ENCODE assay signal across 32 cellular contexts in genomic region chr6:3352678-3353077, GRCh38.
DNase-seq lines count a peak whose midpoint lies in the region; ATAC-seq, FAIRE-seq and TF ChIP-seq lines count a peak whose summit lies in the region.
"Had no signal": no experiment of that assay in that cellular context is flagged by ENCODE, and none has a peak within 500 bp of the region (broad histone marks: within the 10 kb centered on the region; RNA-seq: fewer than 3 reads in every experiment).

No MANE protein-coding gene starts in this region.

- H2AFZ ChIP-seq in GM12878 (ENCODE audit: control insufficient read depth, low read depth, low read length) (no peak overlapping the region), HepG2 (ENCODE audit: low read length) (no peak overlapping the region)

- peaks cover 7% of the 10 kb centered on the region for H3K4me1 ChIP-seq in GM12878 (ENCODE audit: control insufficient read depth, insufficient read depth, low read length)
- H3K4me1 ChIP-seq in HepG2 (ENCODE audit: insufficient read depth, low read length): peaks cover 56% of the 10 kb centered on the region

- ATAC-seq in GM12878 (no peak), HepG2 (no peak), omental fat pad (ENCODE audit: low FRiP score) (no peak)
- ATAC-seq: activated T-helper 17 cell treated with anti-CD3 and anti-CD28 coated beads, Interleukin-2, amount 50 U/mL, for 72 hours; left cardiac atrium; stimulated activated naive B cell treated with anti-CD40 and anti-IgM and Interleukin-4, amounts not matched to agents 10 μg/mL and 1 μg/mL and 100 μg/mL, for 72 hours had no signal

- peaks cover 5% of the 10 kb centered on the region for H3K36me3 Mint-ChIP-seq in type B pancreatic cell
- H3K36me3 Mint-ChIP-seq: activated naive CD4-positive, alpha-beta T cell treated with anti-CD3 and anti-CD28 coated beads, Interleukin-2, amount 50 U/mL, for 24 hours; stimulated activated naive B cell treated with anti-CD40 and anti-IgM and Interleukin-4, amounts not matched to agents 10 μg/mL and 1 μg/mL and 100 μg/mL, for 72 hours had no signal

- no peak for TF ChIP-seq EP300 in GM12878 (IDR thresholded peaks at IDR 0.05; ENCODE audit: borderline replicate concordance in 1 of 2, control insufficient read depth in 1 of 2, low read depth in 2 of 2, low read length in 2 of 2)
- no peak for TF ChIP-seq EP300 in HepG2 (IDR thresholded peaks at IDR 0.05; ENCODE audit: low read depth in 2 of 2, low read length in 2 of 2)
- no peak for TF ChIP-seq EP300 in HepG2 (CRISPR knock-in tag; IDR thresholded peaks at IDR 0.05; ENCODE audit: borderline replicate concordance)

- H3K79me2 ChIP-seq in GM12878 (ENCODE audit: control insufficient read depth, insufficient read depth, low read length) (no peaks in the 10 kb centered on the region), HepG2 (ENCODE audit: insufficient read depth, low read length) (peaks cover 41% of the 10 kb centered on the region)

- no peak overlapping the region for H3K4me2 ChIP-seq in GM12878 (ENCODE audit: control insufficient read depth, insufficient read depth)
- no peak overlapping the region for H3K4me2 ChIP-seq in HepG2 (ENCODE audit: low read depth, low read length)

- TF ChIP-seq RAD21 in GM12878 (IDR thresholded peaks at IDR 0.05; ENCODE audit: insufficient read depth, low read depth, low read length) (no peak), HepG2 (CRISPR knock-in tag; IDR thresholded peaks at IDR 0.05) (no peak)

- no peaks in the 10 kb centered on the region; a peak in 1 of 4 replicates for H3K27me3 ChIP-seq in GM12878 (replicated peaks in 1 of 2; ENCODE audit: control insufficient read depth in 2 of 2, insufficient read depth in 2 of 2, low read length in 1 of 2)
- H3K27me3 ChIP-seq in HepG2 (ENCODE audit: control insufficient read depth in 1 of 2, insufficient read depth in 2 of 2, low read length in 2 of 2): no peaks in the 10 kb centered on the region
- H3K27me3 ChIP-seq: cardiac muscle cell, esophagus squamous epithelium, uterus had no signal

- peak overlapping the region; percentile 2 for H3K27ac Mint-ChIP-seq in type B pancreatic cell
- H3K27ac Mint-ChIP-seq: activated CD4-positive, alpha-beta memory T cell treated with anti-CD3 and anti-CD28 coated beads, Interleukin-2, amount 10 ng/mL, durations not matched to agents 7 days and 5 days; activated naive CD4-positive, alpha-beta T cell treated with anti-CD3 and anti-CD28 coated beads, Interleukin-2, amount 50 U/mL, for 24 hours; activated T-helper 17 cell treated with anti-CD3 and anti-CD28 coated beads, Interleukin-2, amount 50 U/mL, for 72 hours; memory B cell; stimulated activated naive B cell treated with anti-CD40 and anti-IgM and Interleukin-4, amounts not matched to agents 10 μg/mL and 1 μg/mL and 100 μg/mL, for 72 hours had no signal

- no peaks in the 10 kb centered on the region for H3K27me3 Mint-ChIP-seq in type B pancreatic cell
- H3K27me3 Mint-ChIP-seq: activated naive CD4-positive, alpha-beta T cell treated with anti-CD3 and anti-CD28 coated beads, Interleukin-2, amount 50 U/mL, for 24 hours had no signal

- no peaks in the 10 kb centered on the region for H3K36me3 ChIP-seq in GM12878 (ENCODE audit: control insufficient read depth in 2 of 2, insufficient read depth in 2 of 2, low read length in 1 of 2)
- peaks cover 15 to 35% of the 10 kb centered on the region in 2 experiments for H3K36me3 ChIP-seq in HepG2 (replicated peaks in 1 of 2; ENCODE audit: control insufficient read depth in 1 of 2, insufficient read depth in 2 of 2, low read length in 2 of 2)
- H3K36me3 ChIP-seq: cardiac muscle cell, esophagus squamous epithelium, prostate gland, uterus had no signal

- in situ Hi-C loops in GM12878 (cut with MboI): no loop called here
- in situ Hi-C loops in HepG2 (cut with HindIII; ENCODE audit: extremely low pct_ligation_motif_present, low pct_unique_long_range_greater_than_20kb): no loop called here

- TF ChIP-seq POLR2A in GM12878 (IDR thresholded peaks at IDR 0.05; ENCODE audit: low read depth, low read length) (no peak), HepG2 (IDR thresholded peaks at IDR 0.05; ENCODE audit: insufficient read depth in 1 of 2, low read depth in 2 of 2, low read length in 2 of 2) (no peak)

- H3K4me1 Mint-ChIP-seq in type B pancreatic cell (ENCODE audit: unreplicated experiment): peaks cover 88% of the 10 kb centered on the region

- no TSS peak for BruUV-seq in GM12878 (replicated peaks; lab: Mats Ljungman, UMichigan)
- no TSS peak for BruUV-seq in HepG2 (replicated peaks; lab: Mats Ljungman, UMichigan)

- H3K4me3 Mint-ChIP-seq in type B pancreatic cell: no peak overlapping the region
- H3K4me3 Mint-ChIP-seq: activated CD4-positive, alpha-beta memory T cell treated with anti-CD3 and anti-CD28 coated beads, Interleukin-2, amount 10 ng/mL, durations not matched to agents 7 days and 5 days; activated naive CD4-positive, alpha-beta T cell treated with anti-CD3 and anti-CD28 coated beads, Interleukin-2, amount 50 U/mL, for 24 hours; activated T-helper 17 cell treated with anti-CD3 and anti-CD28 coated beads, Interleukin-2, amount 50 U/mL, for 72 hours; CD4-positive, alpha-beta memory T cell; memory B cell; stimulated activated naive B cell treated with anti-CD40 and anti-IgM and Interleukin-4, amounts not matched to agents 10 μg/mL and 1 μg/mL and 100 μg/mL, for 72 hours had no signal

- H4K20me1 ChIP-seq in GM12878 (ENCODE audit: control insufficient read depth, insufficient read depth): no peaks in the 10 kb centered on the region
- no peaks in the 10 kb centered on the region for H4K20me1 ChIP-seq in HepG2 (ENCODE audit: insufficient read depth, low read length)

- WGBS in GM12878 (ENCODE audit: insufficient coverage, insufficient replicate concordance, low lambda C conversion rate, missing lambda C conversion rate): 52% methylated on average over 9 of the region's 9 CpGs
- 89% methylated on average over 9 of the region's 9 CpGs for WGBS in HepG2 (ENCODE audit: low lambda C conversion rate)

- intact Hi-C loops in GM12878 (cut with micrococcal nuclease; ENCODE audit: unreplicated experiment) (no loop called here), HepG2 (cut with micrococcal nuclease; ENCODE audit: unreplicated experiment) (no loop called here)

- TF ChIP-seq CTCF in GM12878 (IDR thresholded peaks at IDR 0.05 in 2 of 3, conservative IDR thresholded peaks at IDR 0.05 in 1 of 3; ENCODE audit: control insufficient read depth in 2 of 3, extremely low read depth in 1 of 3, insufficient read depth in 1 of 3, low read depth in 3 of 3, low read length in 3 of 3): no peak
- TF ChIP-seq CTCF in HepG2 (CRISPR knock-in tag; IDR thresholded peaks at IDR 0.05): no peak
- TF ChIP-seq CTCF in type B pancreatic cell (conservative IDR thresholded peaks at IDR 0.05): no peak
- no peak for TF ChIP-seq CTCF in omental fat pad (IDR thresholded peaks at IDR 0.05)

- H3K9me3 ChIP-seq in GM12878 (replicated peaks; ENCODE audit: control insufficient read depth, insufficient read depth, low read length) (no peaks in the 10 kb centered on the region; the same call in 2 of the 3 replicates), HepG2 (ENCODE audit: low read length) (no peaks in the 10 kb centered on the region)
- H3K9me3 ChIP-seq: esophagus squamous epithelium, prostate gland, uterus had no signal

- SMC1A ChIA-PET in GM12878 (lab: Charles Lee; ENCODE audit: uncharacterized antibody, unreplicated experiment): interaction anchor here (0.8 kb wide), 1 partner anchor 16 kb away, joined by 5 read pairs; no protein-coding TSS in a partner anchor

- FAIRE-seq in GM12878 (lab: Jason Lieb, UNC) (no peak), HepG2 (lab: Jason Lieb, UNC) (no peak)
- FAIRE-seq: G401.6, TTC549 had no signal

- H3K9ac ChIP-seq in GM12878 (ENCODE audit: control insufficient read depth, insufficient read depth, low read length): no peak overlapping the region
- H3K9ac ChIP-seq in HepG2 (ENCODE audit: insufficient read depth, low read depth, low read length): no peak overlapping the region

- H3K9me3 Mint-ChIP-seq in type B pancreatic cell: no peaks in the 10 kb centered on the region
- H3K9me3 Mint-ChIP-seq: activated CD4-positive, alpha-beta memory T cell treated with anti-CD3 and anti-CD28 coated beads, Interleukin-2, amount 10 ng/mL, durations not matched to agents 7 days and 5 days; activated naive CD4-positive, alpha-beta T cell treated with anti-CD3 and anti-CD28 coated beads, Interleukin-2, amount 50 U/mL, for 24 hours; activated T-helper 17 cell treated with anti-CD3 and anti-CD28 coated beads, Interleukin-2, amount 50 U/mL, for 72 hours; memory B cell; stimulated activated naive B cell treated with anti-CD40 and anti-IgM and Interleukin-4, amounts not matched to agents 10 μg/mL and 1 μg/mL and 100 μg/mL, for 72 hours had no signal

- DNase-seq in NCI-H1092 treated with DMSO at 0.1 percent for 48 hours (lab: John Stamatoyannopoulos, UW) (peak; percentile 9), NCI-H1092 (lab: John Stamatoyannopoulos, UW) (no peak), GM12878 (ENCODE audit: low read depth, low spot score) (no peak), HepG2 (ENCODE audit: low spot score) (no peak), type B pancreatic cell (ENCODE audit: extremely low spot score, unreplicated experiment) (no peak), SKM-1 (lab: John Stamatoyannopoulos, UW; ENCODE audit: unreplicated experiment) (no peak), omental fat pad (ENCODE audit: low spot score) (no peak), GDM1 (lab: John Stamatoyannopoulos, UW) (no peak)
- DNase-seq: 8988T; activated CD4-positive, alpha-beta memory T cell treated with anti-CD3 and anti-CD28 coated beads, Interleukin-2, amount 10 ng/mL, durations not matched to agents 7 days and 5 days; activated CD4-positive, CD25-positive, alpha-beta regulatory T cell treated with anti-CD3 and anti-CD28 coated beads, Interleukin-2, amount 50 U/mL, for 72 hours; activated CD8-positive, alpha-beta memory T cell treated with anti-CD3 and anti-CD28 coated beads, Interleukin-2, amount 50 U/mL, for 48 hours; CD4-positive, alpha-beta memory T cell; DMS 273 treated with DMSO at 0.1 percent for 48 hours; esophagus squamous epithelium; foreskin melanocyte; HCEC 1CT; left cardiac atrium; NCI-H187; NCI-H524 treated with DMSO at 0.1 percent for 48 hours; stimulated activated CD4-positive, alpha-beta T cell treated with anti-CD3 and anti-CD28 coated beads, Interleukin-15, amount 100 ng/mL, for 24 hours; stimulated activated naive B cell treated with anti-CD40 and anti-IgM and Interleukin-4, amounts not matched to agents 10 μg/mL and 1 μg/mL and 100 μg/mL, for 72 hours; uterus had no signal

- POLR2A ChIA-PET in GM12878 (lab: Charles Lee) (interaction anchor here (0.6 kb wide), 1 partner anchor 16 kb away, joined by 4 read pairs; no protein-coding TSS in a partner anchor), HepG2 (lab: Yijun Ruan, JAX) (interaction anchor here (1.0 kb wide), 1 partner anchor 28 kb away, joined by 3 read pairs; no protein-coding TSS in a partner anchor)

- RAD21 ChIA-PET in GM12878 (lab: Charles Lee; ENCODE audit: unreplicated experiment): no interaction called here

- H3K27ac ChIP-seq in GM12878 (ENCODE audit: control insufficient read depth, insufficient read depth) (no peak overlapping the region), HepG2 (ENCODE audit: extremely low read length, insufficient read depth, low read length) (no peak overlapping the region)
- H3K27ac ChIP-seq: cardiac muscle cell, coronary artery, HL-60 had no signal

- H3K4me3 ChIP-seq in GM12878 (no peak overlapping the region), HepG2 (replicated peaks in 1 of 3; ENCODE audit: insufficient read depth in 1 of 3, low read depth in 2 of 3, low read length in 3 of 3) (no peak overlapping the region)
- H3K4me3 ChIP-seq: cardiac muscle cell, coronary artery, esophagus squamous epithelium, prostate gland, uterus had no signal

- CTCF ChIA-PET in GM12878 (lab: Yijun Ruan, JAX) (interaction anchor here (1.2 to 1.3 kb wide), 2 partner anchors 28 to 73 kb away, joined by 3 read pairs; no protein-coding TSS in a partner anchor), HepG2 (lab: Yijun Ruan, JAX; ENCODE audit: low intra/inter-chr PET ratio, low total read pairs) (no interaction called here)
